In the genomic region with DNA sequence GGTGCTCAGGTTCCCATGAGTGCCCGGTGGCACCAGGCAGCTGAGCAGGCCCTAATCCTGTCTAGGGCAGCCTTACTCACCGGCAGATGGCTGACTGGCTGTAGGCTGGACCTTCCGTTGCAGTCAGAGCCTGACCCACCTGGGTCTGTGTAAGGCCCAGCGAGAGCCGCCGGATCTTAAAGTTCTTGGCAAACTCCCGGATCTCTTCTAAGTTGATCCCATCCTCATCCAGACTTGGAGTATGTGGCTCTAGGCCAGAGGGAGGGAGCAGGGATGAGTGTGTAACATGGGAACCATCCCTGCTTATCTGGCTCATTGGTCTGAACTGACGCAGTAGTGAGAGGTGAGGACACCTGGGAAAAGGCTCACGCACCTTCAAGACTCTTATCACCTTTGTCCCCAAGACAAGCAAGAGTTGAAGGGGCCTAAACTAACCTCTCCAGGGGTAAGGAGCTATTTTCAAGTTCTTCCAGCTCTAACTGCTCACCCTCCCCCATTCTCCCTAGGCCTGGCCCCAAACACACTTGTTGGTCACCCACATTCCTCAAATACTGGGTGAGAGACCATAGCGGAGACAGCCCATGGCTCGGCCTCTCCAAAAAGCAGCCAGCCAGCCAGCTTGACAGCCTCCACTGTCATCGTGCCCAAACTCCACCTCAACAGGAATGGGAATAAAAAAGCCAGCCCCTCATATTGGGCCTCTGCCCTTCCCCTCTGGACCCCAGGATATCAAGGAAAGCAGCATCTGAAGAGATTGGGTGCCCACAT, we compare ENCODE assay signal across 31 cellular contexts.
"Had no signal": no experiment of that assay in that cellular context is flagged by ENCODE, and none has a peak within 500 bp of the region (broad histone marks: within the 10 kb centered on the region; RNA-seq: fewer than 3 reads in every experiment).

No MANE protein-coding gene starts in this region.

- H3K4me3 Mint-ChIP-seq: activated B cell treated with CpG ODN at 0.5 μM for 24 hours; activated naive CD8-positive, alpha-beta T cell; activated T-cell treated with anti-CD3 and anti-CD28 coated beads, Interleukin-2, amount 50 U/mL, for 24 hours; activated T-cell treated with anti-CD3 and anti-CD28 coated beads, Interleukin-2, amount 50 U/mL, for 72 hours; central memory CD8-positive, alpha-beta T cell; effector memory CD8-positive, alpha-beta T cell; T-helper 17 cell; T-helper 2 cell treated with Interferon-gamma antibody and Interleukin-4, amounts not matched to agents 5 μg/mL and 100 μg/mL, for 36 hours had no signal

- H3K27ac Mint-ChIP-seq: activated B cell treated with CpG ODN at 0.5 μM for 24 hours; activated naive CD8-positive, alpha-beta T cell; activated T-cell treated with anti-CD3 and anti-CD28 coated beads, Interleukin-2, amount 50 U/mL, for 24 hours; activated T-cell treated with anti-CD3 and anti-CD28 coated beads, Interleukin-2, amount 50 U/mL, for 72 hours; T-helper 17 cell; T-helper 2 cell treated with Interferon-gamma antibody and Interleukin-4, amounts not matched to agents 5 μg/mL and 100 μg/mL, for 36 hours had no signal

- H3K27me3 Mint-ChIP-seq: activated B cell treated with CpG ODN at 0.5 μM for 24 hours; activated naive CD8-positive, alpha-beta T cell; activated T-cell treated with anti-CD3 and anti-CD28 coated beads, Interleukin-2, amount 50 U/mL, for 24 hours; central memory CD8-positive, alpha-beta T cell; effector memory CD8-positive, alpha-beta T cell; T-helper 17 cell had no signal

- H3K4me1 ChIP-seq: foreskin keratinocyte had no signal

- ATAC-seq: activated CD4-positive, CD25-positive, alpha-beta regulatory T cell treated with anti-CD3 and anti-CD28 coated beads, Interleukin-2, amount 50 U/mL, for 24 hours; activated T-cell treated with anti-CD3 and anti-CD28 coated beads, Interleukin-2, amount 50 U/mL, for 72 hours; effector memory CD8-positive, alpha-beta T cell; foreskin keratinocyte; gastroesophageal sphincter; T-helper 17 cell had no signal

- DNase-seq: activated B cell treated with CpG ODN at 0.5 μM for 24 hours; activated CD4-positive, alpha-beta T cell treated with anti-CD3 and anti-CD28 coated beads for 48 hours; activated CD4-positive, alpha-beta T cell treated with anti-CD3 and anti-CD28 coated beads, Interleukin-2, amount 50 U/mL, for 1 hour; activated CD4-positive, alpha-beta T cell treated with anti-CD3 and anti-CD28 coated beads, Interleukin-2, amount 50 U/mL, for 48 hours; activated CD8-positive, alpha-beta memory T cell treated with anti-CD3 and anti-CD28 coated beads, Interleukin-2, amount 50 U/mL, for 48 hours; activated gamma-delta T cell; activated naive CD4-positive, alpha-beta T cell; activated naive CD4-positive, alpha-beta T cell treated with anti-CD3 and anti-CD28 coated beads, Interleukin-2, amount 50 U/mL, for 16 hours; activated T-cell treated with anti-CD3 and anti-CD28 coated beads for 4 hours; activated T-cell treated with anti-CD3 and anti-CD28 coated beads, Interleukin-2, amount 50 U/mL, for 24 hours; activated T-cell treated with anti-CD3 and anti-CD28 coated beads, Interleukin-2, amount 50 U/mL, for 72 hours; amniotic stem cell; anterior cingulate cortex; brain microvascular endothelial cell; cortex of kidney; dermis blood vessel endothelial cell; effector CD4-positive, alpha-beta T cell; effector memory CD8-positive, alpha-beta T cell; erythroblast; foreskin keratinocyte; heart right ventricle; T-helper 1 cell; T-helper 17 cell; T1000; WERI-Rb-1 had no signal

- H3K4me3 ChIP-seq: esophagus muscularis mucosa, gastroesophageal sphincter, heart right ventricle had no signal

- H3K36me3 ChIP-seq: brain microvascular endothelial cell, WERI-Rb-1 had no signal

- H3K27ac ChIP-seq: brain microvascular endothelial cell, esophagus muscularis mucosa, foreskin keratinocyte, gastroesophageal sphincter, heart right ventricle, WERI-Rb-1 had no signal

- H3K4me1 Mint-ChIP-seq: central memory CD8-positive, alpha-beta T cell had no signal

- H3K9me3 ChIP-seq: esophagus muscularis mucosa, gastroesophageal sphincter, heart right ventricle had no signal

- H3K27me3 ChIP-seq: brain microvascular endothelial cell, esophagus muscularis mucosa, foreskin keratinocyte, gastroesophageal sphincter, heart right ventricle had no signal

- H3K9me3 Mint-ChIP-seq: activated B cell treated with CpG ODN at 0.5 μM for 24 hours; activated T-cell treated with anti-CD3 and anti-CD28 coated beads, Interleukin-2, amount 50 U/mL, for 24 hours; activated T-cell treated with anti-CD3 and anti-CD28 coated beads, Interleukin-2, amount 50 U/mL, for 72 hours; central memory CD8-positive, alpha-beta T cell; effector memory CD8-positive, alpha-beta T cell; T-helper 2 cell treated with Interferon-gamma antibody and Interleukin-4, amounts not matched to agents 5 μg/mL and 100 μg/mL, for 36 hours had no signal
